ENCODE assay signal across 2 cellular contexts in the genomic region with DNA sequence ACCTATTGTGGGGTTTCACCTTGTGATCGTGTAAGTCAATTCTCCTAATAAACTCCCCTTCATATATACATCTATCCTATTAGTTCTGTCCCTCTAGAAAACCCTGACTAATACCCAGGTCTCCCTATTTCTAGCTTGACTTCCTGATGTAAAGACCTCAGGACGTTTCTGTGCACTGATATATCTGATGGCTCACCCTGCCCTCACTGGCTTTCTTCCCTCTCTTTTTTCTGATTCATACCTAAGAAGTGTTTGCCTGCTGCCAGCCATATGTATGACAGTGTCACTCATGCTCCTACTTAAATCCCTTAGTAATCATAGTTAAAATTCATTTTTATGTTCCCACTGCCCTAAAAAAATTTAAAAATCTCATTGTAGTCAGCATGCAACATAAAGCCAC.
TF ChIP-seq lines count a peak whose summit lies in the region.

No MANE protein-coding gene starts in this region.

TF ChIP-seq in GM12878, 131 proteins besides CTCF, POLR2A, EP300 and RAD21:
- TF ChIP-seq, protein P1, sequence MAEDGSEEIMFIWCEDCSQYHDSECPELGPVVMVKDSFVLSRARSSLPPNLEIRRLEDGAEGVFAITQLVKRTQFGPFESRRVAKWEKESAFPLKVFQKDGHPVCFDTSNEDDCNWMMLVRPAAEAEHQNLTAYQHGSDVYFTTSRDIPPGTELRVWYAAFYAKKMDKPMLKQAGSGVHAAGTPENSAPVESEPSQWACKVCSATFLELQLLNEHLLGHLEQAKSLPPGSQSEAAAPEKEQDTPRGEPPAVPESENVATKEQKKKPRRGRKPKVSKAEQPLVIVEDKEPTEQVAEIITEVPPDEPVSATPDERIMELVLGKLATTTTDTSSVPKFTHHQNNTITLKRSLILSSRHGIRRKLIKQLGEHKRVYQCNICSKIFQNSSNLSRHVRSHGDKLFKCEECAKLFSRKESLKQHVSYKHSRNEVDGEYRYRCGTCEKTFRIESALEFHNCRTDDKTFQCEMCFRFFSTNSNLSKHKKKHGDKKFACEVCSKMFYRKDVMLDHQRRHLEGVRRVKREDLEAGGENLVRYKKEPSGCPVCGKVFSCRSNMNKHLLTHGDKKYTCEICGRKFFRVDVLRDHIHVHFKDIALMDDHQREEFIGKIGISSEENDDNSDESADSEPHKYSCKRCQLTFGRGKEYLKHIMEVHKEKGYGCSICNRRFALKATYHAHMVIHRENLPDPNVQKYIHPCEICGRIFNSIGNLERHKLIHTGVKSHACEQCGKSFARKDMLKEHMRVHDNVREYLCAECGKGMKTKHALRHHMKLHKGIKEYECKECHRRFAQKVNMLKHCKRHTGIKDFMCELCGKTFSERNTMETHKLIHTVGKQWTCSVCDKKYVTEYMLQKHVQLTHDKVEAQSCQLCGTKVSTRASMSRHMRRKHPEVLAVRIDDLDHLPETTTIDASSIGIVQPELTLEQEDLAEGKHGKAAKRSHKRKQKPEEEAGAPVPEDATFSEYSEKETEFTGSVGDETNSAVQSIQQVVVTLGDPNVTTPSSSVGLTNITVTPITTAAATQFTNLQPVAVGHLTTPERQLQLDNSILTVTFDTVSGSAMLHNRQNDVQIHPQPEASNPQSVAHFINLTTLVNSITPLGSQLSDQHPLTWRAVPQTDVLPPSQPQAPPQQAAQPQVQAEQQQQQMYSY (CRISPR knock-in tag; IDR thresholded peaks at IDR 0.05), result no peak
- TF ChIP-seq YBX1 (IDR thresholded peaks at IDR 0.05) (no peak), ZNF274 (IDR thresholded peaks at IDR 0.05; ENCODE audit: insufficient read depth, insufficient read length) (no peak), ZSCAN29 (IDR thresholded peaks at IDR 0.05) (no peak), HDAC2 (IDR thresholded peaks at IDR 0.05) (no peak), RUNX3 (IDR thresholded peaks at IDR 0.05; ENCODE audit: low read length) (no peak), SRF (IDR thresholded peaks at IDR 0.05; ENCODE audit: low read depth in 2 of 2, low read length in 2 of 2) (no peak), KDM1A (IDR thresholded peaks at IDR 0.05; ENCODE audit: borderline replicate concordance) (no peak), ATF7 (IDR thresholded peaks at IDR 0.05; ENCODE audit: low read depth) (no peak), SUPT20H (IDR thresholded peaks at IDR 0.05; ENCODE audit: borderline replicate concordance, control insufficient read depth, low read depth, low read length) (no peak), CBFB (IDR thresholded peaks at IDR 0.05; ENCODE audit: low read depth) (no peak)
- TF ChIP-seq, protein P2, sequence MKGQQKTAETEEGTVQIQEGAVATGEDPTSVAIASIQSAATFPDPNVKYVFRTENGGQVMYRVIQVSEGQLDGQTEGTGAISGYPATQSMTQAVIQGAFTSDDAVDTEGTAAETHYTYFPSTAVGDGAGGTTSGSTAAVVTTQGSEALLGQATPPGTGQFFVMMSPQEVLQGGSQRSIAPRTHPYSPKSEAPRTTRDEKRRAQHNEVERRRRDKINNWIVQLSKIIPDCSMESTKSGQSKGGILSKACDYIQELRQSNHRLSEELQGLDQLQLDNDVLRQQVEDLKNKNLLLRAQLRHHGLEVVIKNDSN (IDR thresholded peaks at IDR 0.05; ENCODE audit: borderline replicate concordance, extremely low read length, insufficient read depth, low read depth, low read length), result no peak
TF ChIP-seq in GM12878: peak in this region for 0.

TF ChIP-seq in WTC11, 78 proteins besides CTCF, POLR2A, EP300 and RAD21 (continued from another document):
- TF ChIP-seq SMAD4 (CRISPR knock-in tag; IDR thresholded peaks at IDR 0.05) (no peak), KAT7 (CRISPR knock-in tag; IDR thresholded peaks at IDR 0.05; ENCODE audit: borderline replicate concordance) (no peak), NFATC4 (CRISPR knock-in tag; IDR thresholded peaks at IDR 0.05) (no peak)
